In genomic region chr5:79876510-79876909, GRCh38 we compare ENCODE assay signal across 21 cellular contexts.
DNase-seq lines count a peak whose midpoint lies in the region; ATAC-seq and TF ChIP-seq lines count a peak whose summit lies in the region.
"Had no signal": no experiment of that assay in that cellular context is flagged by ENCODE, and none has a peak within 500 bp of the region (broad histone marks: within the 10 kb centered on the region; RNA-seq: fewer than 3 reads in every experiment).

No MANE protein-coding gene starts in this region.

- TF ChIP-seq EP300 in Ishikawa (IDR thresholded peaks at IDR 0.05; ENCODE audit: borderline replicate concordance), result no peak
- TF ChIP-seq EP300 in esophagus muscularis mucosa (IDR thresholded peaks at IDR 0.05), result no peak

- peaks cover 32% of the 10 kb centered on the region for H3K4me1 ChIP-seq in BLaER1
- peaks cover 0 to 6% (median 2%) of the 10 kb centered on the region in 4 donors for H3K4me1 ChIP-seq in esophagus muscularis mucosa
- peaks cover 15% of the 10 kb centered on the region for H3K4me1 ChIP-seq in osteoblast (ENCODE audit: insufficient read depth, low read length)
- H3K4me1 ChIP-seq: A549, Peyer's patch had no signal

- no peaks in the 10 kb centered on the region for H3K79me2 ChIP-seq in osteoblast (ENCODE audit: insufficient read depth, low read length)

- WGBS in esophagus muscularis mucosa, result 81% methylated on average over 2 of the region's 2 CpGs

- H3K27ac ChIP-seq in BLaER1 (0 out of 2 replicates have a peak overlapping the region, but pooled peaks have one; percentile 24), esophagus muscularis mucosa (replicated peaks in 1 of 4) (no peak overlapping the region), osteoblast (ENCODE audit: low read depth, low read length) (peak overlapping the region; percentile 5)
- H3K27ac ChIP-seq: A549; BLaER1 treated with 17β-estradiol and CSF1 and Interleukin-3, amounts not matched to agents 10 nM and 100 nM; Peyer's patch; SK-N-MC had no signal

- intact Hi-C loops in esophagus muscularis mucosa (cut with DNase I), result no loop called here

- H3K9me3 ChIP-seq in BLaER1, result peaks cover 41% of the 10 kb centered on the region
- no peaks in the 10 kb centered on the region for H3K9me3 ChIP-seq in esophagus muscularis mucosa
- no peaks in the 10 kb centered on the region for H3K9me3 ChIP-seq in osteoblast (ENCODE audit: low read depth, low read length)
- H3K9me3 ChIP-seq: A549, Peyer's patch had no signal

- no peak overlapping the region for H3K9ac ChIP-seq in BLaER1
- H3K9ac ChIP-seq: BLaER1 treated with 17β-estradiol and CSF1 and Interleukin-3, amounts not matched to agents 10 nM and 100 nM had no signal

- ATAC-seq in GM21576 (IDR thresholded peaks at IDR 0.05; ENCODE audit: unreplicated experiment), result no peak
- ATAC-seq: A549; CD8-positive, alpha-beta T cell had no signal

- H3K36me3 ChIP-seq in BLaER1, result no peaks in the 10 kb centered on the region
- no peaks in the 10 kb centered on the region for H3K36me3 ChIP-seq in esophagus muscularis mucosa
- H3K36me3 ChIP-seq in osteoblast (ENCODE audit: insufficient read depth, low read length), result no peaks in the 10 kb centered on the region
- H3K36me3 ChIP-seq in H7 (replicated peaks; ENCODE audit: control insufficient read depth, insufficient read depth, low read length), result no peaks in the 10 kb centered on the region
- H3K36me3 ChIP-seq: Peyer's patch had no signal

- DNase-seq in esophagus muscularis mucosa (ENCODE audit: extremely low spot score) (peak; percentile 53), osteoblast (ENCODE audit: insufficient read length, low spot score, missing footprints) (peak; percentile 57), H7 (no peak)
- DNase-seq in activated naive CD4-positive, alpha-beta T cell treated with Interleukin-2 at 50 U/mL for 16 hours, result no peak
- no peak for DNase-seq in stimulated activated CD4-positive, alpha-beta T cell treated with anti-CD3 and anti-CD28 coated beads, Interleukin-2, amount 100 ng/mL, for 48 hours
- DNase-seq: Calu3; CD8-positive, alpha-beta T cell; HCEC 1CT; MM.1S; NCI-H1092; NCI-H1694; NCI-H2081 treated with DMSO at 0.1 percent for 48 hours; NCI-H446 treated with DMSO at 0.1 percent for 48 hours; NK-92 treated with Interleukin-12 subunit alpha and Interleukin-12 subunit beta, amount 100 ng/mL, for 24 hours; Peyer's patch had no signal

- H4K20me1 ChIP-seq in BLaER1, result no peaks in the 10 kb centered on the region
- H4K20me1 ChIP-seq in osteoblast (ENCODE audit: insufficient read depth, low read length), result no peaks in the 10 kb centered on the region
- H4K20me1 ChIP-seq: BLaER1 treated with 17β-estradiol and CSF1 and Interleukin-3, amounts not matched to agents 10 nM and 100 nM had no signal

- TF ChIP-seq CTCF in esophagus muscularis mucosa (IDR thresholded peaks at IDR 0.05) (no peak), osteoblast (IDR thresholded peaks at IDR 0.05; ENCODE audit: extremely low read depth, low read depth, low read length) (no peak)

- H3K4me3 ChIP-seq in BLaER1 (no peak overlapping the region), esophagus muscularis mucosa (no peak overlapping the region), osteoblast (ENCODE audit: insufficient read depth, low read length) (no peak overlapping the region), H7 (ENCODE audit: insufficient read depth, low read depth, low read length) (no peak overlapping the region)
- H3K4me3 ChIP-seq: A549; BLaER1 treated with 17β-estradiol and CSF1 and Interleukin-3, amounts not matched to agents 10 nM and 100 nM; Peyer's patch; SK-N-MC had no signal

- no peak for TF ChIP-seq POLR2A in esophagus muscularis mucosa (IDR thresholded peaks at IDR 0.05; ENCODE audit: low read depth)

- no peak overlapping the region for H2AFZ ChIP-seq in osteoblast (ENCODE audit: low read length)

- H3K4me2 ChIP-seq in BLaER1 (peak overlapping the region; percentile 36; the same call in 1 of the 2 replicates), osteoblast (ENCODE audit: insufficient read depth, low read length) (peak overlapping the region; percentile 4)
- H3K4me2 ChIP-seq: A549 had no signal

- no peak for TF ChIP-seq RAD21 in Ishikawa (IDR thresholded peaks at IDR 0.05; ENCODE audit: low read depth)

- H3K27me3 ChIP-seq in BLaER1 (no peaks in the 10 kb centered on the region), esophagus muscularis mucosa (no peaks in the 10 kb centered on the region), osteoblast (ENCODE audit: insufficient read depth, low read length) (peaks cover 24% of the 10 kb centered on the region), H7 (ENCODE audit: control insufficient read depth, insufficient read depth, low read length) (no peaks in the 10 kb centered on the region; the same call in 1 of the 2 replicates)
- H3K27me3 ChIP-seq: BLaER1 treated with 17β-estradiol and CSF1 and Interleukin-3, amounts not matched to agents 10 nM and 100 nM; Peyer's patch had no signal

TF ChIP-seq in Ishikawa, 13 proteins besides CTCF, POLR2A, EP300 and RAD21:
- TF ChIP-seq EGR1 (IDR thresholded peaks at IDR 0.05) (no peak), NFIC (IDR thresholded peaks at IDR 0.05) (0 out of 2 replicates have a peak, but pooled peaks have one; percentile 21)
TF ChIP-seq in Ishikawa: peak in this region for 1.

Comparison
In these comparisons a context has a peak if more than half of its experiments do, and no peak if none do; other contexts are left out.
1. H3K27ac ChIP-seq: peak in BLaER1 (single experiment) and osteoblast (single experiment); none in esophagus muscularis mucosa (0 of 4).
2. DNase-seq: peak in esophagus muscularis mucosa (single experiment) and osteoblast (single experiment); none in activated naive CD4-positive, alpha-beta T cell treated with Interleukin-2 at 50 U/mL for 16 hours (single experiment), H7 (single experiment) and stimulated activated CD4-positive, alpha-beta T cell treated with anti-CD3 and anti-CD28 coated beads, Interleukin-2, amount 100 ng/mL, for 48 hours (0 of 2).